Comparison of ENCODE assay signal across 17 cellular contexts in genomic region chr2:231523451-231524266, GRCh38. TPM values are rescaled to one million over a fixed set of nuclear protein-coding genes. Genes with fewer than 3 reads are reported as not detected.
A peak's percentile ranks its signal among the peaks of the same experiment; 100 is the strongest.
DNase-seq lines count a peak whose midpoint lies in the region; ATAC-seq and TF ChIP-seq lines count a peak whose summit lies in the region.
"Had no signal": no experiment of that assay in that cellular context is flagged by ENCODE, and none has a peak within 500 bp of the region (broad histone marks: within the 10 kb centered on the region; RNA-seq: fewer than 3 reads in every experiment).

No MANE protein-coding gene starts in this region.

- H3K4me3 Mint-ChIP-seq in activated naive CD8-positive, alpha-beta T cell treated with anti-CD3 and anti-CD28 coated beads, Interleukin-2, amount 10 ng/mL, durations not matched to agents 7 days and 5 days: peak overlapping the region; percentile 40
- H3K4me3 Mint-ChIP-seq in activated naive CD8-positive, alpha-beta T cell treated with anti-CD3 and anti-CD28 coated beads for 36 hours: no peak overlapping the region
- H3K4me3 Mint-ChIP-seq in T-helper 1 cell treated with Interleukin-12 subunit alpha and Interleukin-12 subunit beta and Interleukin-4 antibody, amounts not matched to agents 30 μg/mL and 1 μg/mL, for 36 hours: no peak overlapping the region
- H3K4me3 Mint-ChIP-seq in glutamatergic neuron (ENCODE audit: unreplicated experiment): no peak overlapping the region
- H3K4me3 Mint-ChIP-seq: stimulated activated memory B cell treated with anti-CD40 and anti-IgM and Interleukin-4, amounts not matched to agents 10 μg/mL and 1 μg/mL and 100 μg/mL, for 72 hours had no signal

- POLR2A ChIA-PET in activated naive CD8-positive, alpha-beta T cell treated with anti-CD3 and anti-CD28 coated beads, Interleukin-2, amount 10 ng/mL, durations not matched to agents 7 days and 5 days (lab: Charles Lee): interaction anchor here (0.6 to 5.2 kb wide), 6 partner anchors 9 to 778 kb away, joined by 3 to 23 read pairs (median 4); partner anchors contain the start of gene NCL

- ATAC-seq in activated naive CD8-positive, alpha-beta T cell treated with anti-CD3 and anti-CD28 coated beads, Interleukin-2, amount 10 ng/mL, durations not matched to agents 7 days and 5 days (ENCODE audit: low read depth): peak; percentile 91
- peak; percentile 45 for ATAC-seq in left lobe of liver
- ATAC-seq in upper lobe of left lung (ENCODE audit: low FRiP score in 2 of 2): no peak
- no peak for ATAC-seq in HG03342 (IDR thresholded peaks at IDR 0.05; ENCODE audit: unreplicated experiment)
- ATAC-seq: gastroesophageal sphincter; stimulated activated memory B cell treated with anti-CD40 and anti-IgM and Interleukin-4, amounts not matched to agents 10 μg/mL and 1 μg/mL and 100 μg/mL, for 72 hours had no signal

- H3K27me3 ChIP-seq in upper lobe of left lung (no peaks in the 10 kb centered on the region), colonic mucosa (no peaks in the 10 kb centered on the region)
- H3K27me3 ChIP-seq: gastroesophageal sphincter, vagina had no signal

- H3K27ac ChIP-seq in upper lobe of left lung (peak overlapping the region in 3 of 4 donors; percentile 45 to 66 (median 54)), colonic mucosa (no peak overlapping the region)
- H3K27ac ChIP-seq: gastroesophageal sphincter, KMS-11, vagina had no signal

- H3K36me3 ChIP-seq in upper lobe of left lung: no peaks in the 10 kb centered on the region
- no peaks in the 10 kb centered on the region for H3K36me3 ChIP-seq in colonic mucosa
- H3K36me3 ChIP-seq: gastroesophageal sphincter, vagina had no signal

- 52 to 55% methylated on average over 10 of the region's 10 CpGs for WGBS in upper lobe of left lung, 2 donors

- peak overlapping the region; percentile 62 for H3K27ac Mint-ChIP-seq in activated naive CD8-positive, alpha-beta T cell treated with anti-CD3 and anti-CD28 coated beads, Interleukin-2, amount 10 ng/mL, durations not matched to agents 7 days and 5 days
- H3K27ac Mint-ChIP-seq in activated naive CD8-positive, alpha-beta T cell treated with anti-CD3 and anti-CD28 coated beads for 36 hours: no peak overlapping the region
- H3K27ac Mint-ChIP-seq in T-helper 1 cell treated with Interleukin-12 subunit alpha and Interleukin-12 subunit beta and Interleukin-4 antibody, amounts not matched to agents 30 μg/mL and 1 μg/mL, for 36 hours: peak overlapping the region; percentile 60
- no peak overlapping the region for H3K27ac Mint-ChIP-seq in glutamatergic neuron (ENCODE audit: unreplicated experiment)
- H3K27ac Mint-ChIP-seq: stimulated activated memory B cell treated with anti-CD40 and anti-IgM and Interleukin-4, amounts not matched to agents 10 μg/mL and 1 μg/mL and 100 μg/mL, for 72 hours had no signal

- H3K4me3 ChIP-seq in upper lobe of left lung (no peak overlapping the region), colonic mucosa (no peak overlapping the region)
- H3K4me3 ChIP-seq: gastroesophageal sphincter, vagina had no signal

- H3K36me3 Mint-ChIP-seq in activated naive CD8-positive, alpha-beta T cell treated with anti-CD3 and anti-CD28 coated beads, Interleukin-2, amount 10 ng/mL, durations not matched to agents 7 days and 5 days: peaks cover 2% of the 10 kb centered on the region
- H3K36me3 Mint-ChIP-seq in activated naive CD8-positive, alpha-beta T cell treated with anti-CD3 and anti-CD28 coated beads for 36 hours: peaks cover 2% of the 10 kb centered on the region
- peaks cover 2% of the 10 kb centered on the region for H3K36me3 Mint-ChIP-seq in T-helper 1 cell treated with Interleukin-12 subunit alpha and Interleukin-12 subunit beta and Interleukin-4 antibody, amounts not matched to agents 30 μg/mL and 1 μg/mL, for 36 hours (ENCODE audit: low read depth)
- H3K36me3 Mint-ChIP-seq in glutamatergic neuron (ENCODE audit: unreplicated experiment): no peaks in the 10 kb centered on the region
- H3K36me3 Mint-ChIP-seq: stimulated activated memory B cell treated with anti-CD40 and anti-IgM and Interleukin-4, amounts not matched to agents 10 μg/mL and 1 μg/mL and 100 μg/mL, for 72 hours had no signal

- H3K4me1 ChIP-seq in upper lobe of left lung: peaks cover 21 to 31% (median 27%) of the 10 kb centered on the region in 4 donors
- no peaks in the 10 kb centered on the region for H3K4me1 ChIP-seq in colonic mucosa
- H3K4me1 ChIP-seq: vagina had no signal

- peak; percentile 61 for DNase-seq in activated naive CD8-positive, alpha-beta T cell treated with anti-CD3 and anti-CD28 coated beads, Interleukin-2, amount 10 ng/mL, durations not matched to agents 7 days and 5 days
- DNase-seq in activated naive CD8-positive, alpha-beta T cell treated with anti-CD3 and anti-CD28 coated beads for 36 hours: no peak
- DNase-seq in left lobe of liver (ENCODE audit: low spot score) (no peak), upper lobe of left lung (no peak), colonic mucosa (no peak), glutamatergic neuron (no peak)
- DNase-seq: AML-193; islet precursor cell; NCI-H2029; NCI-H774; stimulated activated CD4-positive, alpha-beta T cell treated with anti-CD3 and anti-CD28 coated beads, Interleukin-4, amount 100 ng/mL, for 1 hour had no signal

- no peak for TF ChIP-seq POLR2A in upper lobe of left lung (IDR thresholded peaks at IDR 0.05)

- TF ChIP-seq CTCF in upper lobe of left lung (IDR thresholded peaks at IDR 0.05): no peak
- TF ChIP-seq CTCF in colonic mucosa (IDR thresholded peaks at IDR 0.05): no peak
- TF ChIP-seq CTCF in glutamatergic neuron (IDR thresholded peaks at IDR 0.05; ENCODE audit: partially characterized antibody, unreplicated experiment): no peak

- intact Hi-C loops in colonic mucosa (cut with DNase I): loop anchor here (5.0 kb wide), 1 partner anchor 34 kb away; no protein-coding TSS in a partner anchor

- TF ChIP-seq EP300 in upper lobe of left lung (IDR thresholded peaks at IDR 0.05): no peak

- H3K9ac ChIP-seq in colonic mucosa (ENCODE audit: low read depth in 2 of 2, low read length in 2 of 2): no peak overlapping the region
- H3K9ac ChIP-seq: KMS-11 had no signal

- H3K4me1 Mint-ChIP-seq in activated naive CD8-positive, alpha-beta T cell treated with anti-CD3 and anti-CD28 coated beads, Interleukin-2, amount 10 ng/mL, durations not matched to agents 7 days and 5 days: peaks cover 32% of the 10 kb centered on the region
- H3K4me1 Mint-ChIP-seq in activated naive CD8-positive, alpha-beta T cell treated with anti-CD3 and anti-CD28 coated beads for 36 hours: peaks cover 19% of the 10 kb centered on the region
- H3K4me1 Mint-ChIP-seq in T-helper 1 cell treated with Interleukin-12 subunit alpha and Interleukin-12 subunit beta and Interleukin-4 antibody, amounts not matched to agents 30 μg/mL and 1 μg/mL, for 36 hours (ENCODE audit: low read depth): peaks cover 20% of the 10 kb centered on the region
- H3K4me1 Mint-ChIP-seq in glutamatergic neuron (ENCODE audit: low read depth, unreplicated experiment): no peaks in the 10 kb centered on the region
- H3K4me1 Mint-ChIP-seq: stimulated activated memory B cell treated with anti-CD40 and anti-IgM and Interleukin-4, amounts not matched to agents 10 μg/mL and 1 μg/mL and 100 μg/mL, for 72 hours had no signal

- H3K9me3 Mint-ChIP-seq in activated naive CD8-positive, alpha-beta T cell treated with anti-CD3 and anti-CD28 coated beads, Interleukin-2, amount 10 ng/mL, durations not matched to agents 7 days and 5 days: no peaks in the 10 kb centered on the region
- peaks cover 3% of the 10 kb centered on the region for H3K9me3 Mint-ChIP-seq in activated naive CD8-positive, alpha-beta T cell treated with anti-CD3 and anti-CD28 coated beads for 36 hours
- H3K9me3 Mint-ChIP-seq in T-helper 1 cell treated with Interleukin-12 subunit alpha and Interleukin-12 subunit beta and Interleukin-4 antibody, amounts not matched to agents 30 μg/mL and 1 μg/mL, for 36 hours: no peaks in the 10 kb centered on the region
- peaks cover 2% of the 10 kb centered on the region for H3K9me3 Mint-ChIP-seq in glutamatergic neuron (ENCODE audit: unreplicated experiment)
- H3K9me3 Mint-ChIP-seq: stimulated activated memory B cell treated with anti-CD40 and anti-IgM and Interleukin-4, amounts not matched to agents 10 μg/mL and 1 μg/mL and 100 μg/mL, for 72 hours had no signal

- peaks cover 54% of the 10 kb centered on the region for H3K27me3 Mint-ChIP-seq in activated naive CD8-positive, alpha-beta T cell treated with anti-CD3 and anti-CD28 coated beads, Interleukin-2, amount 10 ng/mL, durations not matched to agents 7 days and 5 days
- H3K27me3 Mint-ChIP-seq in activated naive CD8-positive, alpha-beta T cell treated with anti-CD3 and anti-CD28 coated beads for 36 hours: peaks cover under 1% of the 10 kb centered on the region
- H3K27me3 Mint-ChIP-seq in T-helper 1 cell treated with Interleukin-12 subunit alpha and Interleukin-12 subunit beta and Interleukin-4 antibody, amounts not matched to agents 30 μg/mL and 1 μg/mL, for 36 hours (ENCODE audit: low read depth): peaks cover 25% of the 10 kb centered on the region
- H3K27me3 Mint-ChIP-seq in glutamatergic neuron (ENCODE audit: unreplicated experiment): peaks cover 7% of the 10 kb centered on the region

- H3K9me3 ChIP-seq in upper lobe of left lung: no peaks in the 10 kb centered on the region
- no peaks in the 10 kb centered on the region for H3K9me3 ChIP-seq in colonic mucosa
- H3K9me3 ChIP-seq: gastroesophageal sphincter, vagina had no signal

RNA-seq across cellular contexts. Expression of gene NMUR1, which starts 6.6 kb away (rescaled TPM):
- total RNA-seq in activated naive CD8-positive, alpha-beta T cell treated with anti-CD3 and anti-CD28 coated beads, Interleukin-2, amount 10 ng/mL, durations not matched to agents 7 days and 5 days: under 1 TPM; 0.89 to 0.94 TPM
- total RNA-seq in activated naive CD8-positive, alpha-beta T cell treated with anti-CD3 and anti-CD28 coated beads for 36 hours: not detected
- 0.30 TPM for total RNA-seq in left lobe of liver
- total RNA-seq in upper lobe of left lung: 1 to 10 TPM; 1.1 to 2.4 (median 1.9) TPM
- under 1 TPM; 0.30 to 0.45 TPM for total RNA-seq in colonic mucosa
- 0.32 TPM for total RNA-seq in glutamatergic neuron (ENCODE audit: unreplicated experiment)
- total RNA-seq: vagina had no signal

RNA-seq across cellular contexts. Expression of gene NCL, which starts 59.4 kb away (rescaled TPM):
- 100 to 1,000 TPM; 461 to 462 TPM for total RNA-seq in activated naive CD8-positive, alpha-beta T cell treated with anti-CD3 and anti-CD28 coated beads, Interleukin-2, amount 10 ng/mL, durations not matched to agents 7 days and 5 days
- 1,000 to 10,000 TPM; 2,049 to 2,118 TPM for total RNA-seq in activated naive CD8-positive, alpha-beta T cell treated with anti-CD3 and anti-CD28 coated beads for 36 hours
- 126 TPM for total RNA-seq in left lobe of liver
- 100 to 1,000 TPM; 113 to 299 (median 194) TPM for total RNA-seq in upper lobe of left lung
- total RNA-seq in colonic mucosa: 100 to 1,000 TPM; 309 to 534 TPM
- 320 TPM for total RNA-seq in glutamatergic neuron (ENCODE audit: unreplicated experiment)

Comparison
In these comparisons a context has a peak if more than half of its experiments do, and no peak if none do; other contexts are left out.
1. H3K27ac Mint-ChIP-seq: peak in activated naive CD8-positive, alpha-beta T cell treated with anti-CD3 and anti-CD28 coated beads, Interleukin-2, amount 10 ng/mL, durations not matched to agents 7 days and 5 days (single experiment) and T-helper 1 cell treated with Interleukin-12 subunit alpha and Interleukin-12 subunit beta and Interleukin-4 antibody, amounts not matched to agents 30 μg/mL and 1 μg/mL, for 36 hours (single experiment); none in activated naive CD8-positive, alpha-beta T cell treated with anti-CD3 and anti-CD28 coated beads for 36 hours (single experiment) and glutamatergic neuron (single experiment).
2. ATAC-seq: peak in activated naive CD8-positive, alpha-beta T cell treated with anti-CD3 and anti-CD28 coated beads, Interleukin-2, amount 10 ng/mL, durations not matched to agents 7 days and 5 days (single experiment) and left lobe of liver (single experiment); none in upper lobe of left lung (0 of 2) and HG03342 (single experiment).